Comparison of ENCODE assay signal across 16 cellular contexts in the genomic region with DNA sequence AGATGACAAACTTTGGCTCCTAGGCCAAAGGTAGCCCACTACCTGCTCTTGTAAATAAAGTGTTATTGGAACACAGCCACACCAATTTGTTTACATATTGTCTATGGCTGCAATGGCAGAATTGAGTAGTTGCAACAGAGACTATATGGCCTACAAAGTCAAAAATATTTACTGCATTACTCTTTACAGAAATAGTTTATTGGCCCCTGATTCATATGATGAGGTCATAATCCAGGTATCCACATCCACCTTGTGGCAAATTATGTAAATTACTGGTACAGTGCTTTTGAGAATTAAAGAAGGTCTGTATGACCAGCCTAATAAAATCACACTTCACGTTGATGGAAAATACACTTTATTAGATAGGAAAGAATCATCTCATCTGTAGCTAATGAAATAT.
DNase-seq lines count a peak whose midpoint lies in the region; ATAC-seq, FAIRE-seq and TF ChIP-seq lines count a peak whose summit lies in the region.
"Had no signal": no experiment of that assay in that cellular context is flagged by ENCODE, and none has a peak within 500 bp of the region (broad histone marks: within the 10 kb centered on the region; RNA-seq: fewer than 3 reads in every experiment).

No MANE protein-coding gene starts in this region.

- FAIRE-seq in small intestine (lab: Jason Lieb, UNC) = no peak
- FAIRE-seq: GM12878 had no signal

- in situ Hi-C loops in mammary epithelial cell (cut with MboI; ENCODE audit: low sequenced_read_pairs in 2 of 2) = no loop called here

- ATAC-seq in PC-3 = peak; percentile 58
- ATAC-seq in foreskin keratinocyte = peak; percentile 64
- no peak for ATAC-seq in naive thymus-derived CD8-positive, alpha-beta T cell
- ATAC-seq: CD8-positive, alpha-beta T cell; GM12878; HCT116 had no signal

- H3K36me3 ChIP-seq in PC-3 (ENCODE audit: low read depth, low read length) (no peaks in the 10 kb centered on the region), mammary epithelial cell (ENCODE audit: insufficient read depth, low read length) (no peaks in the 10 kb centered on the region), small intestine (ENCODE audit: control insufficient read depth in 2 of 2, insufficient read depth in 2 of 2, low read length in 2 of 2) (no peaks in the 10 kb centered on the region)
- H3K36me3 ChIP-seq: BLaER1 treated with 17β-estradiol and CSF1 and Interleukin-3, amounts not matched to agents 10 nM and 100 nM had no signal

- 88% methylated on average over 1 of the region's 1 CpG for WGBS in mammary epithelial cell (ENCODE audit: low coverage, missing lambda C conversion rate)
- WGBS in small intestine, 3 donors = 59 to 79% (median 67%) methylated on average over 1 of the region's 1 CpG

- peak; percentile 38; the same call in 1 of the 2 replicates for TF ChIP-seq CTCF in PC-3 (conservative IDR thresholded peaks at IDR 0.05; ENCODE audit: low read depth, low read length)
- peak; percentile 30 to 33 for TF ChIP-seq CTCF in mammary epithelial cell (conservative IDR thresholded peaks at IDR 0.05 in 1 of 2, IDR thresholded peaks at IDR 0.05 in 1 of 2; ENCODE audit: extremely low read depth in 1 of 2, insufficient read depth in 1 of 2, low read depth in 1 of 2, low read length in 2 of 2)
- peak; percentile 51 for TF ChIP-seq CTCF in foreskin keratinocyte (conservative IDR thresholded peaks at IDR 0.05)

- BruUV-seq in PC-3 (replicated peaks; lab: Mats Ljungman, UMichigan) = no TSS peak
- BruUV-seq in mammary epithelial cell (replicated peaks; lab: Mats Ljungman, UMichigan) = no TSS peak

- H4K20me1 ChIP-seq in PC-3 (ENCODE audit: low read length) = no peaks in the 10 kb centered on the region
- no peaks in the 10 kb centered on the region for H4K20me1 ChIP-seq in mammary epithelial cell (ENCODE audit: insufficient read depth, low read length)
- H4K20me1 ChIP-seq: BLaER1 treated with 17β-estradiol and CSF1 and Interleukin-3, amounts not matched to agents 10 nM and 100 nM had no signal

- H3K4me1 ChIP-seq in PC-3 (ENCODE audit: insufficient read depth, low read length) (peaks cover 14% of the 10 kb centered on the region), mammary epithelial cell (ENCODE audit: insufficient read depth, low read length) (peaks cover 7% of the 10 kb centered on the region), foreskin keratinocyte (peaks cover 9% of the 10 kb centered on the region), small intestine (ENCODE audit: control insufficient read depth in 2 of 2, insufficient read depth in 1 of 2, low read depth in 1 of 2, low read length in 1 of 2) (no peaks in the 10 kb centered on the region)
- H3K4me1 ChIP-seq: BLaER1 treated with 17β-estradiol and CSF1 and Interleukin-3, amounts not matched to agents 10 nM and 100 nM had no signal

- CTCF ChIA-PET in PC-3 (lab: Charles Lee) = interaction anchor here (0.8 kb wide), 1 partner anchor 414 kb away, joined by 4 read pairs; no protein-coding TSS in a partner anchor
- CTCF ChIA-PET in mammary epithelial cell (lab: Charles Lee; ENCODE audit: low non-redundant PET) = no interaction called here

- no peaks in the 10 kb centered on the region for H3F3A ChIP-seq in PC-3 (ENCODE audit: low read length, unreplicated experiment)

- H3K9me3 Mint-ChIP-seq in naive thymus-derived CD8-positive, alpha-beta T cell = peaks cover 0 to 9% (median 0%) of the 10 kb centered on the region in 9 donors
- H3K9me3 Mint-ChIP-seq: HFFc6 had no signal

- H3K4me3 ChIP-seq in PC-3 (ENCODE audit: low read length) = no peak overlapping the region
- H3K4me3 ChIP-seq in mammary epithelial cell (replicated peaks in 1 of 3; ENCODE audit: insufficient read depth in 1 of 3, low read depth in 2 of 3, low read length in 3 of 3) = no peak overlapping the region
- no peak overlapping the region for H3K4me3 ChIP-seq in small intestine (ENCODE audit: low read depth in 1 of 2, low read length in 2 of 2)
- H3K4me3 ChIP-seq: BLaER1 treated with 17β-estradiol and CSF1 and Interleukin-3, amounts not matched to agents 10 nM and 100 nM; GM12878 had no signal

- DNase-seq in PC-3 (peak; percentile 78), mammary epithelial cell (peak; percentile 42), foreskin keratinocyte (peak; percentile 18 to 42), ureter (ENCODE audit: low spot score) (no peak), small intestine (no peak)
- no peak for DNase-seq in naive thymus-derived CD8-positive, alpha-beta T cell
- DNase-seq: Calu3; CD8-positive, alpha-beta T cell; DMS79 treated with DMSO at 0.1 percent for 48 hours; GOT3; H7; HFFc6 had no signal

- no peaks in the 10 kb centered on the region for H3K9me2 ChIP-seq in PC-3 (replicated peaks; ENCODE audit: low read length)

- H3K27me3 ChIP-seq in PC-3 (ENCODE audit: low read length) (no peaks in the 10 kb centered on the region), mammary epithelial cell (ENCODE audit: insufficient read depth, low read length) (no peaks in the 10 kb centered on the region), foreskin keratinocyte (no peaks in the 10 kb centered on the region), small intestine (ENCODE audit: control insufficient read depth in 2 of 2, insufficient read depth in 2 of 2, low read length in 2 of 2) (no peaks in the 10 kb centered on the region)
- H3K27me3 ChIP-seq: BLaER1 treated with 17β-estradiol and CSF1 and Interleukin-3, amounts not matched to agents 10 nM and 100 nM had no signal

- H3K27me3 Mint-ChIP-seq in naive thymus-derived CD8-positive, alpha-beta T cell = peaks cover 0 to 4% (median 0%) of the 10 kb centered on the region in 5 donors
- H3K27me3 Mint-ChIP-seq: B cell had no signal

- no peak overlapping the region for H3K27ac Mint-ChIP-seq in naive thymus-derived CD8-positive, alpha-beta T cell
- H3K27ac Mint-ChIP-seq: B cell; CD8-positive, alpha-beta T cell; HFFc6 had no signal

- POLR2A ChIA-PET in PC-3 (lab: Charles Lee; ENCODE audit: unreplicated experiment) = no interaction called here
- POLR2A ChIA-PET in naive thymus-derived CD8-positive, alpha-beta T cell (lab: Charles Lee) = no interaction called here

- H3K79me2 ChIP-seq in PC-3 (ENCODE audit: low read length) = no peaks in the 10 kb centered on the region
- H3K79me2 ChIP-seq in mammary epithelial cell (ENCODE audit: insufficient read depth, low read length) = no peaks in the 10 kb centered on the region

- no peaks in the 10 kb centered on the region for H3K9me3 ChIP-seq in PC-3 (ENCODE audit: low read length)
- H3K9me3 ChIP-seq in mammary epithelial cell (replicated peaks; ENCODE audit: insufficient read depth, low read length) = no peaks in the 10 kb centered on the region
- no peaks in the 10 kb centered on the region for H3K9me3 ChIP-seq in small intestine (ENCODE audit: control insufficient read depth, low read depth)

- H3K4me3 Mint-ChIP-seq in naive thymus-derived CD8-positive, alpha-beta T cell = no peak overlapping the region
- H3K4me3 Mint-ChIP-seq: B cell; CD8-positive, alpha-beta T cell; HFFc6 had no signal

- no peak overlapping the region for H3K9ac ChIP-seq in PC-3 (ENCODE audit: low read length)
- no peak overlapping the region for H3K9ac ChIP-seq in mammary epithelial cell (ENCODE audit: insufficient read depth, low read length)
- H3K9ac ChIP-seq: BLaER1 treated with 17β-estradiol and CSF1 and Interleukin-3, amounts not matched to agents 10 nM and 100 nM had no signal

- H3K27ac ChIP-seq in PC-3 (ENCODE audit: low read length) = no peak overlapping the region
- H3K27ac ChIP-seq in mammary epithelial cell (ENCODE audit: insufficient read depth, low read depth, low read length) = no peak overlapping the region
- no peak overlapping the region for H3K27ac ChIP-seq in foreskin keratinocyte
- no peak overlapping the region for H3K27ac ChIP-seq in small intestine (ENCODE audit: low read depth in 1 of 2, low read length in 1 of 2)
- H3K27ac ChIP-seq: BLaER1 treated with 17β-estradiol and CSF1 and Interleukin-3, amounts not matched to agents 10 nM and 100 nM had no signal

- no peak overlapping the region for H3K4me2 ChIP-seq in PC-3 (ENCODE audit: low read length)
- H3K4me2 ChIP-seq in mammary epithelial cell (ENCODE audit: insufficient read depth, low read depth, low read length) = no peak overlapping the region
- H3K4me2 ChIP-seq: BLaER1 treated with 17β-estradiol and CSF1 and Interleukin-3, amounts not matched to agents 10 nM and 100 nM had no signal

- H3K36me3 Mint-ChIP-seq in naive thymus-derived CD8-positive, alpha-beta T cell = peaks cover 0 to 4% (median 0%) of the 10 kb centered on the region in 3 donors
- H3K36me3 Mint-ChIP-seq: CD8-positive, alpha-beta T cell had no signal

- peaks cover 0 to 1% (median 0%) of the 10 kb centered on the region in 4 donors for H3K4me1 Mint-ChIP-seq in naive thymus-derived CD8-positive, alpha-beta T cell

- intact Hi-C loops in PC-3 (cut with micrococcal nuclease) (no loop called here), mammary epithelial cell (cut with micrococcal nuclease) (loop anchor here (2.0 kb wide), 1 partner anchor 526 kb away; no protein-coding TSS in a partner anchor)

- dilution Hi-C loops in mammary epithelial cell (cut with HindIII; ENCODE audit: low sequenced_read_pairs) = no loop called here

- H2AFZ ChIP-seq in PC-3 (ENCODE audit: low read length) (no peak overlapping the region), mammary epithelial cell (ENCODE audit: low read depth, low read length) (no peak overlapping the region)

Comparison
In these comparisons a context has a peak if more than half of its experiments do, and no peak if none do; other contexts are left out.
1. ATAC-seq: peak in PC-3 (single experiment) and foreskin keratinocyte (single experiment); none in naive thymus-derived CD8-positive, alpha-beta T cell (0 of 2).
2. DNase-seq: peak in PC-3 (single experiment), mammary epithelial cell (single experiment) and foreskin keratinocyte (2 of 2); none in ureter (single experiment), small intestine (single experiment) and naive thymus-derived CD8-positive, alpha-beta T cell (0 of 10).
3. Peak in every context shown above with its lines, with median percentiles within 50 percentile points of each other: CTCF ChIP-seq.